Comparison of ENCODE assay signal across 8 cellular contexts in genomic region chr19:46426506-46427162, GRCh38. TPM values are rescaled to one million over a fixed set of nuclear protein-coding genes. Genes with fewer than 3 reads are reported as not detected.
DNase-seq lines count a peak whose midpoint lies in the region; ATAC-seq, FAIRE-seq and TF ChIP-seq lines count a peak whose summit lies in the region.

No MANE protein-coding gene starts in this region.

- CTCF ChIA-PET in SK-N-SH (lab: Yijun Ruan, JAX), result interaction anchor here (0.8 to 3.6 kb wide), 8 partner anchors 10 to 89 kb away, joined by 3 to 16 read pairs (median 4); no protein-coding TSS in a partner anchor
- CTCF ChIA-PET in HepG2 (lab: Yijun Ruan, JAX; ENCODE audit: low intra/inter-chr PET ratio, low total read pairs), result no interaction called here
- CTCF ChIA-PET in HEK293T (lab: Yijun Ruan, JAX), result no interaction called here

- H4K20me1 ChIP-seq in SK-N-SH (ENCODE audit: insufficient read depth), result no peaks in the 10 kb centered on the region
- no peaks in the 10 kb centered on the region for H4K20me1 ChIP-seq in HepG2 (ENCODE audit: insufficient read depth, low read length)

- TF ChIP-seq RAD21 in SK-N-SH (IDR thresholded peaks at IDR 0.05; ENCODE audit: low read length) (no peak), HepG2 (CRISPR knock-in tag; IDR thresholded peaks at IDR 0.05) (no peak)

- peak overlapping the region; percentile 70 for H3K4me3 ChIP-seq in AG10803 (ENCODE audit: low read length)
- H3K4me3 ChIP-seq in SK-N-SH (ENCODE audit: low read depth in 2 of 2, low read length in 1 of 2), result peak overlapping the region; percentile 62 to 66
- H3K4me3 ChIP-seq in HepG2 (replicated peaks in 1 of 3; ENCODE audit: insufficient read depth in 1 of 3, low read depth in 2 of 3, low read length in 3 of 3), result peak overlapping the region; percentile 59 to 79 (median 59)

- H3K36me3 Mint-ChIP-seq in HFFc6 (ENCODE audit: low read depth), result no peaks in the 10 kb centered on the region

- no peaks in the 10 kb centered on the region for H3K9me2 ChIP-seq in SK-N-SH

- peak; percentile 88 for ATAC-seq in HepG2

- TF ChIP-seq CTCF in AG10803 (conservative IDR thresholded peaks at IDR 0.05; ENCODE audit: low read length) (no peak), HFFc6 (IDR thresholded peaks at IDR 0.05) (no peak), SK-N-SH (IDR thresholded peaks at IDR 0.05) (no peak), HepG2 (CRISPR knock-in tag; IDR thresholded peaks at IDR 0.05) (no peak)

- peaks cover 27% of the 10 kb centered on the region for H3K27me3 Mint-ChIP-seq in HFFc6 (ENCODE audit: insufficient read depth)

- H3K4me1 ChIP-seq in SK-N-SH (ENCODE audit: control insufficient read depth in 1 of 2, insufficient read depth in 2 of 2, low read depth in 1 of 2, low read length in 1 of 2) (peaks cover 0 to 19% of the 10 kb centered on the region in 2 experiments; a peak in 2 of 4 replicates), HepG2 (ENCODE audit: insufficient read depth, low read length) (peaks cover 27% of the 10 kb centered on the region)

- peak overlapping the region; percentile 71 for H3K27ac Mint-ChIP-seq in HFFc6

- H3K79me2 ChIP-seq in SK-N-SH (ENCODE audit: insufficient read depth), result no peaks in the 10 kb centered on the region
- no peaks in the 10 kb centered on the region for H3K79me2 ChIP-seq in HepG2 (ENCODE audit: insufficient read depth, low read length)

- POLR2A ChIA-PET in SK-N-SH (lab: Yijun Ruan, JAX), result interaction anchor here (0.6 kb wide), 1 partner anchor 194 kb away, joined by 4 read pairs; no protein-coding TSS in a partner anchor
- POLR2A ChIA-PET in HepG2 (lab: Yijun Ruan, JAX), result interaction anchor here (1.5 to 1.6 kb wide), 2 partner anchors 22 to 23 kb away, joined by 5 read pairs; no protein-coding TSS in a partner anchor
- POLR2A ChIA-PET in HEK293T (lab: Yijun Ruan, JAX), result interaction anchor here (2.9 kb wide), 1 partner anchor 13 kb away, joined by 15 read pairs; the partner anchor contains the start of gene CCDC8

- H3K27me3 ChIP-seq in SK-N-SH (ENCODE audit: insufficient read depth) (no peaks in the 10 kb centered on the region), HepG2 (ENCODE audit: control insufficient read depth in 1 of 2, insufficient read depth in 2 of 2, low read length in 2 of 2) (peaks cover 0 to 14% of the 10 kb centered on the region in 2 experiments; a peak in 3 of 5 replicates)

- H3K36me3 ChIP-seq in SK-N-SH (replicated peaks in 1 of 2; ENCODE audit: control insufficient read depth in 1 of 2, insufficient read depth in 2 of 2, low read length in 1 of 2) (no peaks in the 10 kb centered on the region), HepG2 (replicated peaks in 1 of 2; ENCODE audit: control insufficient read depth in 1 of 2, insufficient read depth in 2 of 2, low read length in 2 of 2) (no peaks in the 10 kb centered on the region)

- H3K9ac ChIP-seq in SK-N-SH (peak overlapping the region; percentile 45; the same call in 1 of the 2 replicates), HepG2 (ENCODE audit: insufficient read depth, low read depth, low read length) (peak overlapping the region; percentile 30; the same call in 1 of the 2 replicates)

- peak; percentile 73 for DNase-seq in AG10803 (ENCODE audit: low read depth)
- peak; percentile 50 for DNase-seq in HFFc6
- DNase-seq in SK-N-SH, result peak; percentile 94
- DNase-seq in dermis blood vessel endothelial cell, result peak; percentile 76
- peak; percentile 71 for DNase-seq in HepG2 (ENCODE audit: low spot score)
- peak; percentile 42 for DNase-seq in stimulated activated CD8-positive, alpha-beta memory T cell treated with anti-CD3 and anti-CD28 coated beads, Interleukin-4, amount 100 ng/mL, for 24 hours (ENCODE audit: low read depth)
- DNase-seq in HEK293T (ENCODE audit: extremely low spot score), result no peak
- DNase-seq in H4 (ENCODE audit: low spot score), result no peak

- TF ChIP-seq EP300 in SK-N-SH (IDR thresholded peaks at IDR 0.05; ENCODE audit: borderline replicate concordance in 1 of 2, low read depth in 1 of 2, low read length in 1 of 2) (no peak), HepG2 (IDR thresholded peaks at IDR 0.05; ENCODE audit: low read depth in 2 of 2, low read length in 2 of 2) (no peak), HepG2 (CRISPR knock-in tag; IDR thresholded peaks at IDR 0.05; ENCODE audit: borderline replicate concordance) (no peak)

- in situ Hi-C loops in HepG2 (cut with HindIII; ENCODE audit: extremely low pct_ligation_motif_present, low pct_unique_long_range_greater_than_20kb), result no loop called here

- 20% methylated on average over 23 of the region's 32 CpGs for WGBS in SK-N-SH (ENCODE audit: low lambda C conversion rate)
- WGBS in HepG2 (ENCODE audit: low lambda C conversion rate), result 2% methylated on average over 31 of the region's 32 CpGs

- peak overlapping the region; percentile 90; the same call in 1 of the 2 replicates for H2AFZ ChIP-seq in SK-N-SH (ENCODE audit: low read depth)
- H2AFZ ChIP-seq in HepG2 (ENCODE audit: low read length), result peak overlapping the region; percentile 94

- H3K4me2 ChIP-seq in SK-N-SH, result peak overlapping the region; percentile 75
- H3K4me2 ChIP-seq in HepG2 (ENCODE audit: low read depth, low read length), result peak overlapping the region; percentile 91

- intact Hi-C loops in HepG2 (cut with micrococcal nuclease; ENCODE audit: unreplicated experiment), result loop anchor here (1.0 kb wide), 1 partner anchor 10 kb away; no protein-coding TSS in a partner anchor

- no peak for TF ChIP-seq POLR2A in HepG2 (IDR thresholded peaks at IDR 0.05; ENCODE audit: insufficient read depth in 1 of 2, low read depth in 2 of 2, low read length in 2 of 2)

- no peaks in the 10 kb centered on the region for H3K9me3 Mint-ChIP-seq in HFFc6

- H3K4me3 Mint-ChIP-seq in HFFc6, result peak overlapping the region; percentile 88

- FAIRE-seq in HepG2 (lab: Jason Lieb, UNC), result peak; percentile 21

- H3K4me1 Mint-ChIP-seq in HFFc6 (ENCODE audit: low read depth), result peaks cover 22% of the 10 kb centered on the region

- H3K27ac ChIP-seq in SK-N-SH (ENCODE audit: low read depth in 2 of 2, low read length in 1 of 2) (peak overlapping the region in 1 of 2 experiments; percentile 12; a peak in 1 of 4 replicates), HepG2 (ENCODE audit: extremely low read length, insufficient read depth, low read length) (peak overlapping the region; percentile 20)

- no peaks in the 10 kb centered on the region for H3F3A ChIP-seq in SK-N-SH (replicated peaks; ENCODE audit: insufficient read depth)

- no TSS peak for BruUV-seq in HepG2 (replicated peaks; lab: Mats Ljungman, UMichigan)

- no peaks in the 10 kb centered on the region for H3K9me3 ChIP-seq in SK-N-SH
- no peaks in the 10 kb centered on the region for H3K9me3 ChIP-seq in HepG2 (ENCODE audit: low read length)

RNA-seq across cellular contexts. Expression of gene PNMA8C, which starts 2.1 kb away (rescaled TPM):
- total RNA-seq in HFFc6 (2021; fragmentation: NEBNext Ultra II Directional; extraction: Animal tissue kit (Norgen Biotek cat#: 25700)), result under 1 TPM in 3 of 6 experiments, not detected in 3; 0.05 to 0.09 (median 0.07) TPM
- 1.3 and 1.6 TPM in 2 replicates for polyA plus RNA-seq in SK-N-SH (2012; rRNA removed)
- 1.1 and 1.4 TPM in 2 replicates for polyA plus RNA-seq in SK-N-SH (2012; cell fraction: cytosol; rRNA removed)
- polyA plus RNA-seq in SK-N-SH (2012; cell fraction: nucleus; rRNA removed), result 1.6 and 1.8 TPM in 2 replicates
- total RNA-seq in dermis blood vessel endothelial cell, result not detected in 2 replicates
- total RNA-seq in HepG2 (2016; rRNA removed; fragmentation: Illumina TruSeq; extraction: Trizol), result not detected in 2 replicates
- total RNA-seq in HepG2 (2016; cell fraction: cytosol; rRNA removed; fragmentation: Illumina TruSeq; extraction: Trizol; ENCODE audit: low read depth), result not detected in 2 replicates
- not detected in 2 replicates for total RNA-seq in HepG2 (2016; cell fraction: insoluble cytoplasmic fraction; rRNA removed; fragmentation: Illumina TruSeq; extraction: Trizol)
- total RNA-seq in HepG2 (2016; cell fraction: membrane; rRNA removed; fragmentation: Illumina TruSeq; extraction: Trizol), result not detected in 2 replicates
- total RNA-seq in HepG2 (2016; cell fraction: nucleus; rRNA removed; fragmentation: Illumina TruSeq; extraction: Trizol), result not detected in 2 replicates
- not detected in 2 replicates for polyA plus RNA-seq in HepG2 (2011; rRNA removed)
- not detected in 2 replicates for polyA plus RNA-seq in HepG2 (2011; cell fraction: cytosol; rRNA removed)
- polyA plus RNA-seq in HepG2 (2011; cell fraction: nucleus; rRNA removed), result not detected in 2 replicates
- polyA plus RNA-seq in HepG2 (2012), result not detected in 2 replicates
- not detected in 2 replicates for polyA plus RNA-seq in HepG2 (2016; cell fraction: cytosol; fragmentation: Illumina TruSeq; extraction: Trizol; ENCODE audit: low read depth)
- polyA plus RNA-seq in HepG2 (2016; cell fraction: insoluble cytoplasmic fraction; fragmentation: Illumina TruSeq; extraction: Trizol; ENCODE audit: low read depth), result not detected in 2 replicates
- polyA plus RNA-seq in HepG2 (2016; cell fraction: membrane; fragmentation: Illumina TruSeq; extraction: Trizol; ENCODE audit: low read depth), result not detected in 2 replicates
- polyA plus RNA-seq in HepG2 (2016; cell fraction: nucleus; fragmentation: Illumina TruSeq; extraction: Trizol; ENCODE audit: insufficient read depth, low read depth), result not detected in 2 replicates
- polyA minus RNA-seq in HepG2 (2011; rRNA and poly(A)+ RNA removed; ENCODE audit: low replicate concordance), result 0.02 TPM in 1 of 2 replicates, not detected in the other
- polyA minus RNA-seq in HepG2 (2011; cell fraction: cytosol; rRNA and poly(A)+ RNA removed), result not detected in 2 replicates
- polyA minus RNA-seq in HepG2 (2011; cell fraction: nucleus; rRNA and poly(A)+ RNA removed), result not detected in 2 replicates
- total RNA-seq in H4 (2014; rRNA removed; shearing (Covaris generic)), result not detected in 2 replicates

RNA-seq across cellular contexts. Expression of gene CCDC8, which starts 13.3 kb away (rescaled TPM):
- total RNA-seq in HFFc6 (2021; fragmentation: NEBNext Ultra II Directional; extraction: Animal tissue kit (Norgen Biotek cat#: 25700)), result 10 to 100 TPM in 4 of 6 experiments, 1 to 10 TPM in 2; 6.3 to 10.6 (median 10.2) TPM
- polyA plus RNA-seq in SK-N-SH (2012; rRNA removed), result 0.03 TPM in 1 of 2 replicates, not detected in the other
- 0.01 TPM in 2 replicates for polyA plus RNA-seq in SK-N-SH (2012; cell fraction: cytosol; rRNA removed)
- polyA plus RNA-seq in SK-N-SH (2012; cell fraction: nucleus; rRNA removed), result 0.04 and 0.06 TPM in 2 replicates
- 0.56 and 0.68 TPM in 2 replicates for total RNA-seq in dermis blood vessel endothelial cell
- total RNA-seq in HepG2 (2016; rRNA removed; fragmentation: Illumina TruSeq; extraction: Trizol), result 0.04 TPM in 1 of 2 replicates, not detected in the other
- not detected in 2 replicates for total RNA-seq in HepG2 (2016; cell fraction: cytosol; rRNA removed; fragmentation: Illumina TruSeq; extraction: Trizol; ENCODE audit: low read depth)
- total RNA-seq in HepG2 (2016; cell fraction: insoluble cytoplasmic fraction; rRNA removed; fragmentation: Illumina TruSeq; extraction: Trizol), result 0.06 TPM in 1 of 2 replicates, not detected in the other
- not detected in 2 replicates for total RNA-seq in HepG2 (2016; cell fraction: membrane; rRNA removed; fragmentation: Illumina TruSeq; extraction: Trizol)
- total RNA-seq in HepG2 (2016; cell fraction: nucleus; rRNA removed; fragmentation: Illumina TruSeq; extraction: Trizol), result not detected in 2 replicates
- polyA plus RNA-seq in HepG2 (2011; rRNA removed), result not detected in 2 replicates
- polyA plus RNA-seq in HepG2 (2011; cell fraction: cytosol; rRNA removed), result not detected in 2 replicates
- not detected in 2 replicates for polyA plus RNA-seq in HepG2 (2011; cell fraction: nucleus; rRNA removed)
- not detected in 2 replicates for polyA plus RNA-seq in HepG2 (2012)
- polyA plus RNA-seq in HepG2 (2016; cell fraction: cytosol; fragmentation: Illumina TruSeq; extraction: Trizol; ENCODE audit: low read depth), result not detected in 2 replicates
- not detected in 2 replicates for polyA plus RNA-seq in HepG2 (2016; cell fraction: insoluble cytoplasmic fraction; fragmentation: Illumina TruSeq; extraction: Trizol; ENCODE audit: low read depth)
- not detected in 2 replicates for polyA plus RNA-seq in HepG2 (2016; cell fraction: membrane; fragmentation: Illumina TruSeq; extraction: Trizol; ENCODE audit: low read depth)
- polyA plus RNA-seq in HepG2 (2016; cell fraction: nucleus; fragmentation: Illumina TruSeq; extraction: Trizol; ENCODE audit: insufficient read depth, low read depth), result not detected in 2 replicates
- polyA minus RNA-seq in HepG2 (2011; rRNA and poly(A)+ RNA removed; ENCODE audit: low replicate concordance), result not detected in 2 replicates
- polyA minus RNA-seq in HepG2 (2011; cell fraction: cytosol; rRNA and poly(A)+ RNA removed), result not detected in 2 replicates
- polyA minus RNA-seq in HepG2 (2011; cell fraction: nucleus; rRNA and poly(A)+ RNA removed), result not detected in 2 replicates
- not detected in 2 replicates for total RNA-seq in H4 (2014; rRNA removed; shearing (Covaris generic))

RNA-seq across cellular contexts. Expression of gene PNMA8A, which starts 44.7 kb away (rescaled TPM):
- total RNA-seq in HFFc6 (2021; fragmentation: NEBNext Ultra II Directional; extraction: Animal tissue kit (Norgen Biotek cat#: 25700)), result 10 to 100 TPM in 2 of 6 experiments, 1 to 10 TPM in 4; 8.6 to 13.1 (median 9.2) TPM
- polyA plus RNA-seq in SK-N-SH (2012; rRNA removed), result 10.2 and 13.8 TPM in 2 replicates
- 15.7 and 15.8 TPM in 2 replicates for polyA plus RNA-seq in SK-N-SH (2012; cell fraction: cytosol; rRNA removed)
- polyA plus RNA-seq in SK-N-SH (2012; cell fraction: nucleus; rRNA removed), result 6.8 and 8.5 TPM in 2 replicates
- under 0.01 and 0.98 TPM in 2 replicates for total RNA-seq in dermis blood vessel endothelial cell
- 0.44 and 0.51 TPM in 2 replicates for total RNA-seq in HepG2 (2016; rRNA removed; fragmentation: Illumina TruSeq; extraction: Trizol)
- total RNA-seq in HepG2 (2016; cell fraction: cytosol; rRNA removed; fragmentation: Illumina TruSeq; extraction: Trizol; ENCODE audit: low read depth), result 0.10 TPM in 1 of 2 replicates, not detected in the other
- 0.41 and 0.56 TPM in 2 replicates for total RNA-seq in HepG2 (2016; cell fraction: insoluble cytoplasmic fraction; rRNA removed; fragmentation: Illumina TruSeq; extraction: Trizol)
- 0.28 and 0.52 TPM in 2 replicates for total RNA-seq in HepG2 (2016; cell fraction: membrane; rRNA removed; fragmentation: Illumina TruSeq; extraction: Trizol)
- total RNA-seq in HepG2 (2016; cell fraction: nucleus; rRNA removed; fragmentation: Illumina TruSeq; extraction: Trizol), result 0.13 and 0.31 TPM in 2 replicates
- 0.13 TPM in 2 replicates for polyA plus RNA-seq in HepG2 (2011; rRNA removed)
- polyA plus RNA-seq in HepG2 (2011; cell fraction: cytosol; rRNA removed), result 0.11 and 0.21 TPM in 2 replicates
- polyA plus RNA-seq in HepG2 (2011; cell fraction: nucleus; rRNA removed), result 0.09 TPM in 1 of 2 replicates, not detected in the other
- polyA plus RNA-seq in HepG2 (2012), result 0.15 and 0.33 TPM in 2 replicates
- 0.05 and 0.07 TPM in 2 replicates for polyA plus RNA-seq in HepG2 (2016; cell fraction: cytosol; fragmentation: Illumina TruSeq; extraction: Trizol; ENCODE audit: low read depth)
- polyA plus RNA-seq in HepG2 (2016; cell fraction: insoluble cytoplasmic fraction; fragmentation: Illumina TruSeq; extraction: Trizol; ENCODE audit: low read depth), result 0.50 and 0.56 TPM in 2 replicates
- polyA plus RNA-seq in HepG2 (2016; cell fraction: membrane; fragmentation: Illumina TruSeq; extraction: Trizol; ENCODE audit: low read depth), result 0.05 and 0.08 TPM in 2 replicates
- polyA plus RNA-seq in HepG2 (2016; cell fraction: nucleus; fragmentation: Illumina TruSeq; extraction: Trizol; ENCODE audit: insufficient read depth, low read depth), result 0.18 and 0.40 TPM in 2 replicates
- polyA minus RNA-seq in HepG2 (2011; rRNA and poly(A)+ RNA removed; ENCODE audit: low replicate concordance), result 0.46 TPM in 1 of 2 replicates, not detected in the other
- 0.18 TPM in 1 of 2 replicates, not detected in the other for polyA minus RNA-seq in HepG2 (2011; cell fraction: cytosol; rRNA and poly(A)+ RNA removed)
- polyA minus RNA-seq in HepG2 (2011; cell fraction: nucleus; rRNA and poly(A)+ RNA removed), result not detected in 2 replicates
- not detected in 2 replicates for total RNA-seq in H4 (2014; rRNA removed; shearing (Covaris generic))

Comparison
In these comparisons a context has a peak if more than half of its experiments do, and no peak if none do; other contexts are left out.
1. DNase-seq: peak in AG10803 (single experiment), HFFc6 (single experiment), SK-N-SH (single experiment), dermis blood vessel endothelial cell (single experiment), HepG2 (single experiment) and stimulated activated CD8-positive, alpha-beta memory T cell treated with anti-CD3 and anti-CD28 coated beads, Interleukin-4, amount 100 ng/mL, for 24 hours (single experiment); none in HEK293T (single experiment) and H4 (single experiment).
2. Peak in every context shown above with its lines, with median percentiles within 50 percentile points of each other: H3K4me3 ChIP-seq.